1 cellular context compared by ENCODE assay signal in genomic region chr17:38693700-38694329, GRCh38.
TF ChIP-seq lines count a peak whose summit lies in the region.

No MANE protein-coding gene starts in this region.

TF ChIP-seq in HepG2, 621 proteins besides CTCF, POLR2A, EP300 and RAD21 (continued from another document and continues in another):
- TF ChIP-seq CCAR2 (optimal IDR thresholded peaks at IDR 0.05; ENCODE audit: low read depth, low read length) (no peak), CHCHD3 (CRISPR knock-in tag; IDR thresholded peaks at IDR 0.05) (peak; percentile 58; the same call in 1 of the 2 replicates), CREM (IDR thresholded peaks at IDR 0.05) (no peak), CREM (CRISPR knock-in tag; IDR thresholded peaks at IDR 0.05) (no peak), GMEB2 (CRISPR knock-in tag; IDR thresholded peaks at IDR 0.05; ENCODE audit: low read depth) (no peak), ZBTB38 (CRISPR knock-in tag; IDR thresholded peaks at IDR 0.05) (peak; percentile 49; the same call in 1 of the 2 replicates), CBX5 (CRISPR knock-in tag; IDR thresholded peaks at IDR 0.05; ENCODE audit: borderline replicate concordance) (peak; percentile 18; the same call in 1 of the 2 replicates), HNRNPLL (IDR thresholded peaks at IDR 0.05; ENCODE audit: low read depth, low read length, poor library complexity, severe bottlenecking) (peak; percentile 51), ADNP (CRISPR knock-in tag; IDR thresholded peaks at IDR 0.05) (no peak), DBP (CRISPR knock-in tag; IDR thresholded peaks at IDR 0.05; ENCODE audit: not compliant biosample characterization) (no peak), RAD51 (IDR thresholded peaks at IDR 0.05; ENCODE audit: borderline replicate concordance) (no peak), AHR (CRISPR knock-in tag; IDR thresholded peaks at IDR 0.05) (no peak; the same call in 1 of the 2 replicates), BRCA1 (CRISPR knock-in tag; IDR thresholded peaks at IDR 0.05) (no peak), USF2 (IDR thresholded peaks at IDR 0.05; ENCODE audit: low read depth, low read length) (no peak), USF2 (CRISPR knock-in tag; IDR thresholded peaks at IDR 0.05; ENCODE audit: borderline replicate concordance) (no peak), ZUFSP (CRISPR knock-in tag; IDR thresholded peaks at IDR 0.05; ENCODE audit: borderline replicate concordance) (no peak), ZNF749 (CRISPR knock-in tag; IDR thresholded peaks at IDR 0.05; ENCODE audit: borderline replicate concordance) (no peak), HNF4G (IDR thresholded peaks at IDR 0.05; ENCODE audit: borderline replicate concordance, low read depth, low read length) (no peak; the same call in 1 of the 2 replicates), HNF4G (CRISPR knock-in tag; IDR thresholded peaks at IDR 0.05; ENCODE audit: borderline replicate concordance, low read depth) (no peak), ZNF121 (CRISPR knock-in tag; IDR thresholded peaks at IDR 0.05) (no peak), CAMTA2 (CRISPR knock-in tag; IDR thresholded peaks at IDR 0.05; ENCODE audit: borderline replicate concordance) (no peak), FOXC1 (CRISPR knock-in tag; IDR thresholded peaks at IDR 0.05; ENCODE audit: borderline replicate concordance) (peak; percentile 54; the same call in 1 of the 2 replicates), JARID2 (CRISPR knock-in tag; IDR thresholded peaks at IDR 0.05; ENCODE audit: insufficient replicate concordance) (no peak), ESRRA (CRISPR knock-in tag; IDR thresholded peaks at IDR 0.05; ENCODE audit: low read depth) (no peak; the same call in 1 of the 2 replicates), ZNF747 (CRISPR knock-in tag; IDR thresholded peaks at IDR 0.05; ENCODE audit: borderline replicate concordance) (0 out of 2 replicates have a peak, but pooled peaks have one; percentile 36), CEBPB (IDR thresholded peaks at IDR 0.05; ENCODE audit: borderline replicate concordance, low read depth, low read length) (no peak), SPEN (CRISPR knock-in tag; IDR thresholded peaks at IDR 0.05; ENCODE audit: low read depth) (peak; percentile 38; the same call in 1 of the 2 replicates), ZNF367 (CRISPR knock-in tag; IDR thresholded peaks at IDR 0.05; ENCODE audit: borderline replicate concordance) (no peak), MED1 (CRISPR knock-in tag; IDR thresholded peaks at IDR 0.05) (no peak), GRHL1 (CRISPR knock-in tag; conservative IDR thresholded peaks at IDR 0.05) (no peak), ZBTB39 (CRISPR knock-in tag; IDR thresholded peaks at IDR 0.05) (no peak), PBX2 (CRISPR knock-in tag; IDR thresholded peaks at IDR 0.05) (no peak), PRDM4 (CRISPR knock-in tag; IDR thresholded peaks at IDR 0.05; ENCODE audit: borderline replicate concordance) (no peak), NFIC (IDR thresholded peaks at IDR 0.05; ENCODE audit: low read length) (no peak; the same call in 1 of the 2 replicates), ZEB1 (IDR thresholded peaks at IDR 0.05; ENCODE audit: insufficient replicate concordance, low read depth) (no peak), HNRNPUL1 (IDR thresholded peaks at IDR 0.05; ENCODE audit: low read depth, low read length) (no peak), ZNF879 (CRISPR knock-in tag; IDR thresholded peaks at IDR 0.05) (no peak), GPBP1L1 (CRISPR knock-in tag; IDR thresholded peaks at IDR 0.05) (no peak), LBX2 (CRISPR knock-in tag; IDR thresholded peaks at IDR 0.05; ENCODE audit: borderline replicate concordance) (no peak), TFE3 (CRISPR knock-in tag; IDR thresholded peaks at IDR 0.05) (no peak), ZNF704 (CRISPR knock-in tag; IDR thresholded peaks at IDR 0.05; ENCODE audit: borderline replicate concordance) (no peak), BATF2 (CRISPR knock-in tag; IDR thresholded peaks at IDR 0.05) (no peak)
